In genomic region chr3:141853146-141853690, GRCh38 we compare ENCODE assay signal across 18 cellular contexts. TPM values are rescaled to one million over a fixed set of nuclear protein-coding genes. Genes with fewer than 3 reads are reported as not detected.
DNase-seq lines count a peak whose midpoint lies in the region; ATAC-seq and TF ChIP-seq lines count a peak whose summit lies in the region.
"Had no signal": no experiment of that assay in that cellular context is flagged by ENCODE, and none has a peak within 500 bp of the region (broad histone marks: within the 10 kb centered on the region; RNA-seq: fewer than 3 reads in every experiment).

No MANE protein-coding gene starts in this region.

- ATAC-seq in gastrocnemius medialis (peak; percentile 33), GM21737 (IDR thresholded peaks at IDR 0.05; ENCODE audit: unreplicated experiment) (no peak), GM18907 (IDR thresholded peaks at IDR 0.05; ENCODE audit: unreplicated experiment) (no peak)
- ATAC-seq: stimulated activated memory B cell treated with anti-CD40 and anti-IgM and Interleukin-4, amounts not matched to agents 10 μg/mL and 1 μg/mL and 100 μg/mL, for 72 hours had no signal

- no peak overlapping the region for H3K4me2 ChIP-seq in GM23248 (ENCODE audit: unreplicated experiment)

- H3K9ac ChIP-seq in GM23248 = no peak overlapping the region

- no peak overlapping the region for H3K4me3 ChIP-seq in GM23248
- no peak overlapping the region for H3K4me3 ChIP-seq in fibroblast of mammary gland (ENCODE audit: control insufficient read depth, low read depth, low read length)
- H3K4me3 ChIP-seq in gastrocnemius medialis = no peak overlapping the region
- H3K4me3 ChIP-seq: dorsolateral prefrontal cortex, skin epidermis had no signal

- no peak overlapping the region; the same call in 1 of the 2 replicates for H2AFZ ChIP-seq in GM23248

- intact Hi-C loops in gastrocnemius medialis (cut with DNase I; ENCODE audit: low total_unique reads) = no loop called here

- H3K27me3 ChIP-seq in GM23248 (replicated peaks; ENCODE audit: insufficient read depth) (no peaks in the 10 kb centered on the region), gastrocnemius medialis (no peaks in the 10 kb centered on the region)

- H3K9me2 ChIP-seq in GM23248 (ENCODE audit: insufficient read depth) = no peaks in the 10 kb centered on the region

- no peaks in the 10 kb centered on the region for H3F3A ChIP-seq in GM23248 (ENCODE audit: insufficient read depth)

- H3K9me3 ChIP-seq in GM23248 (ENCODE audit: low read depth) (no peaks in the 10 kb centered on the region), gastrocnemius medialis (no peaks in the 10 kb centered on the region)

- H3K4me1 ChIP-seq in GM23248 (ENCODE audit: insufficient read depth) (no peaks in the 10 kb centered on the region; the same call in 1 of the 2 replicates), gastrocnemius medialis (peaks cover 0 to 9% of the 10 kb centered on the region in 2 donors)
- H3K4me1 ChIP-seq: foreskin keratinocyte had no signal

- DNase-seq in GM23248 (peak; percentile 30), SKM-1 (lab: John Stamatoyannopoulos, UW; ENCODE audit: unreplicated experiment) (peak; percentile 45), fibroblast of mammary gland (ENCODE audit: low read depth) (peak; percentile 20), gastrocnemius medialis (no peak), NCI-H345 (lab: John Stamatoyannopoulos, UW) (no peak), T-helper 9 cell (no peak)
- DNase-seq: activated CD4-positive, CD25-positive, alpha-beta regulatory T cell; activated gamma-delta T cell; DND-41; dorsolateral prefrontal cortex; foreskin keratinocyte; H9; NCI-H1436; nucleus accumbens had no signal

- H3K79me2 ChIP-seq in GM23248 (ENCODE audit: insufficient read depth) = no peaks in the 10 kb centered on the region

- no peak for TF ChIP-seq POLR2A in gastrocnemius medialis (IDR thresholded peaks at IDR 0.05)

- H3K27ac ChIP-seq in GM23248 (no peak overlapping the region), gastrocnemius medialis (peak overlapping the region in 2 of 4 donors; percentile 42 to 62)
- H3K27ac ChIP-seq: dorsolateral prefrontal cortex, foreskin keratinocyte had no signal

- in situ Hi-C loops in GM23248 (cut with MboI) = no loop called here
- in situ Hi-C loops in gastrocnemius medialis (cut with MboI; ENCODE audit: low sequenced_read_pairs in 4 of 4) = no loop called here

- no peaks in the 10 kb centered on the region for H4K20me1 ChIP-seq in GM23248 (ENCODE audit: insufficient read depth)

- TF ChIP-seq CTCF in fibroblast of mammary gland (conservative IDR thresholded peaks at IDR 0.05; ENCODE audit: control insufficient read depth, insufficient read depth, low read depth, low read length) (no peak), gastrocnemius medialis (IDR thresholded peaks at IDR 0.05 in 4 of 5, conservative IDR thresholded peaks at IDR 0.05 in 1 of 5) (no peak)

- H3K36me3 ChIP-seq in GM23248 (ENCODE audit: low read depth) (no peaks in the 10 kb centered on the region), gastrocnemius medialis (no peaks in the 10 kb centered on the region)

- 40 to 48% methylated on average over 5 to 6 of the region's 6 CpGs for WGBS in GM23248 (ENCODE audit: low coverage in 1 of 2, low lambda C conversion rate in 2 of 2, missing lambda C conversion rate in 2 of 2), 2 experiments

RNA-seq across cellular contexts. Expression of gene ATP1B3, which starts 23.2 kb away (rescaled TPM):
- 65.4 and 73.6 TPM in 2 replicates for total RNA-seq in GM23248 (2014; rRNA removed; shearing (Covaris generic))
- polyA plus RNA-seq in GM23248 (2016; fragmentation: Nextera tagmentation; extraction: Ambion mirVana) = 234 and 245 TPM in 2 replicates
- total RNA-seq in gastrocnemius medialis = 10 to 100 TPM; 16.2 to 35.9 (median 17.6) TPM

Comparison
In these comparisons a context has a peak if more than half of its experiments do, and no peak if none do; other contexts are left out.
1. DNase-seq: peak in GM23248 (single experiment), SKM-1 (single experiment) and fibroblast of mammary gland (single experiment); none in gastrocnemius medialis (0 of 2), NCI-H345 (single experiment) and T-helper 9 cell (single experiment).
2. ATAC-seq: peak in gastrocnemius medialis (2 of 2); none in GM21737 (single experiment) and GM18907 (single experiment).